Comparison of ENCODE assay signal across 11 cellular contexts in the genomic region with DNA sequence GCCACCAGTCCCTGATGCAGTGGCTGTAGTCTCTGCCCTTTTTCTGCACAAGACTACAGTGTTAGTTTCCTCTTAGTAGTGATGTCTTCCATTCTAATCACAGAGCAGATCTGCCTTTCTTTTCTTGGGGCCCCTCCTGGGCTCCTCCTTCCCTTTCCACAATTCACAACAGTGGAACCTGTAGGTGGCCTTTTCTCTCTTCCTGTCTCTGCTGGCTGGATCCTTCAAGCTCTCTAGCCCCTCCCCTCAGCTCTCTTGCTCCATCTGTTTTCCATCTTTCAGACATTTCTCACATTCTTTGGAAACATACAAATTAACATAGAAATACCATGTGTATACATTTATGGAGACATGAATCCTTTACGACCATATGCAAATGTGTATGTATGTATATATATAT. TPM values are rescaled to one million over a fixed set of nuclear protein-coding genes. Genes with fewer than 3 reads are reported as not detected.
DNase-seq lines count a peak whose midpoint lies in the region; ATAC-seq and TF ChIP-seq lines count a peak whose summit lies in the region.
"Had no signal": no experiment of that assay in that cellular context is flagged by ENCODE, and none has a peak within 500 bp of the region (broad histone marks: within the 10 kb centered on the region; RNA-seq: fewer than 3 reads in every experiment).

No MANE protein-coding gene starts in this region.

- peaks cover 0 to 12% (median 4%) of the 10 kb centered on the region in 5 donors for H3K36me3 Mint-ChIP-seq in naive thymus-derived CD4-positive, alpha-beta T cell

- H3K9me3 ChIP-seq in mammary epithelial cell (replicated peaks; ENCODE audit: insufficient read depth, low read length) (no peaks in the 10 kb centered on the region), suprapubic skin (no peaks in the 10 kb centered on the region)
- H3K9me3 ChIP-seq in naive thymus-derived CD4-positive, alpha-beta T cell (ENCODE audit: control insufficient read depth in 2 of 3, low read length in 3 of 3): no peaks in the 10 kb centered on the region

- no peaks in the 10 kb centered on the region for H3K27me3 ChIP-seq in mammary epithelial cell (ENCODE audit: insufficient read depth, low read length)
- no peaks in the 10 kb centered on the region for H3K27me3 ChIP-seq in suprapubic skin
- no peaks in the 10 kb centered on the region for H3K27me3 ChIP-seq in naive thymus-derived CD4-positive, alpha-beta T cell (ENCODE audit: control insufficient read depth in 2 of 2, insufficient read depth in 2 of 2, low read length in 2 of 2)

- peak overlapping the region; percentile 20 for H3K4me2 ChIP-seq in mammary epithelial cell (ENCODE audit: insufficient read depth, low read depth, low read length)

- TF ChIP-seq CTCF in mammary epithelial cell (conservative IDR thresholded peaks at IDR 0.05 in 1 of 2, IDR thresholded peaks at IDR 0.05 in 1 of 2; ENCODE audit: extremely low read depth in 1 of 2, insufficient read depth in 1 of 2, low read depth in 1 of 2, low read length in 2 of 2): no peak
- TF ChIP-seq CTCF in suprapubic skin (IDR thresholded peaks at IDR 0.05): no peak

- H4K20me1 ChIP-seq in mammary epithelial cell (ENCODE audit: insufficient read depth, low read length): no peaks in the 10 kb centered on the region

- no peaks in the 10 kb centered on the region for H3K79me2 ChIP-seq in mammary epithelial cell (ENCODE audit: insufficient read depth, low read length)

- no peak for TF ChIP-seq EP300 in suprapubic skin (IDR thresholded peaks at IDR 0.05)

- H3K4me1 Mint-ChIP-seq in naive thymus-derived CD4-positive, alpha-beta T cell: peaks cover 5 to 10% (median 7%) of the 10 kb centered on the region in 7 donors

- no peak for TF ChIP-seq POLR2A in suprapubic skin (IDR thresholded peaks at IDR 0.05)

- H3K4me3 Mint-ChIP-seq in naive thymus-derived CD4-positive, alpha-beta T cell: no peak overlapping the region
- H3K4me3 Mint-ChIP-seq: activated naive CD4-positive, alpha-beta T cell treated with anti-CD3 and anti-CD28 coated beads, Interleukin-2, amount 50 U/mL, for 24 hours had no signal

- H3K36me3 ChIP-seq in mammary epithelial cell (ENCODE audit: insufficient read depth, low read length) (no peaks in the 10 kb centered on the region), suprapubic skin (no peaks in the 10 kb centered on the region)
- no peaks in the 10 kb centered on the region for H3K36me3 ChIP-seq in naive thymus-derived CD4-positive, alpha-beta T cell (ENCODE audit: control insufficient read depth in 2 of 3, insufficient read depth in 3 of 3, low read length in 3 of 3)

- WGBS in mammary epithelial cell (ENCODE audit: low coverage, missing lambda C conversion rate): 100% methylated on average over 1 of the region's 1 CpG
- 64% methylated on average over 1 of the region's 1 CpG for WGBS in suprapubic skin

- in situ Hi-C loops in mammary epithelial cell (cut with MboI; ENCODE audit: low sequenced_read_pairs in 2 of 2): no loop called here

- no TSS peak for BruUV-seq in mammary epithelial cell (replicated peaks; lab: Mats Ljungman, UMichigan)

- intact Hi-C loops in mammary epithelial cell (cut with micrococcal nuclease): no loop called here
- intact Hi-C loops in naive thymus-derived CD4-positive, alpha-beta T cell (cut with micrococcal nuclease): no loop called here

- ATAC-seq in naive thymus-derived CD4-positive, alpha-beta T cell: no peak

- H3K9ac ChIP-seq in mammary epithelial cell (ENCODE audit: insufficient read depth, low read length): no peak overlapping the region

- peaks cover 0 to 2% (median 0%) of the 10 kb centered on the region in 11 donors for H3K9me3 Mint-ChIP-seq in naive thymus-derived CD4-positive, alpha-beta T cell
- H3K9me3 Mint-ChIP-seq: activated naive CD4-positive, alpha-beta T cell treated with anti-CD3 and anti-CD28 coated beads, Interleukin-2, amount 50 U/mL, for 24 hours had no signal

- POLR2A ChIA-PET in naive thymus-derived CD4-positive, alpha-beta T cell (lab: Charles Lee): no interaction called here

- no peak overlapping the region for H3K27ac Mint-ChIP-seq in naive thymus-derived CD4-positive, alpha-beta T cell
- H3K27ac Mint-ChIP-seq: activated naive CD4-positive, alpha-beta T cell treated with anti-CD3 and anti-CD28 coated beads, Interleukin-2, amount 50 U/mL, for 24 hours had no signal

- H3K27ac ChIP-seq in mammary epithelial cell (ENCODE audit: insufficient read depth, low read depth, low read length) (no peak overlapping the region), suprapubic skin (no peak overlapping the region)
- no peak overlapping the region for H3K27ac ChIP-seq in naive thymus-derived CD4-positive, alpha-beta T cell (ENCODE audit: low read depth, low read length)
- H3K27ac ChIP-seq: VCaP had no signal

- dilution Hi-C loops in mammary epithelial cell (cut with HindIII; ENCODE audit: low sequenced_read_pairs): no loop called here

- DNase-seq in NCI-H510A treated with DMSO at 0.1 percent for 48 hours (lab: John Stamatoyannopoulos, UW) (peak; percentile 20), NCI-H510A (lab: John Stamatoyannopoulos, UW) (no peak), mammary epithelial cell (no peak), iPS-NIHi11 (ENCODE audit: low spot score) (peak; percentile 24), suprapubic skin (ENCODE audit: low spot score in 2 of 2) (no peak), NCI-H2029 treated with DMSO at 0.1 percent for 48 hours (lab: John Stamatoyannopoulos, UW) (no peak), SKM-1 treated with dmso at 0.1 percent for 144 hours (lab: John Stamatoyannopoulos, UW; ENCODE audit: unreplicated experiment) (no peak)
- no peak for DNase-seq in naive thymus-derived CD4-positive, alpha-beta T cell
- DNase-seq: Kasumi-1 had no signal

- H3K27me3 Mint-ChIP-seq in naive thymus-derived CD4-positive, alpha-beta T cell: no peaks in the 10 kb centered on the region
- H3K27me3 Mint-ChIP-seq: activated naive CD4-positive, alpha-beta T cell treated with anti-CD3 and anti-CD28 coated beads, Interleukin-2, amount 50 U/mL, for 24 hours had no signal

- H3K4me3 ChIP-seq in mammary epithelial cell (replicated peaks in 1 of 3; ENCODE audit: insufficient read depth in 1 of 3, low read depth in 2 of 3, low read length in 3 of 3): no peak overlapping the region
- peak overlapping the region; percentile 38 for H3K4me3 ChIP-seq in suprapubic skin
- no peak overlapping the region for H3K4me3 ChIP-seq in naive thymus-derived CD4-positive, alpha-beta T cell (ENCODE audit: low read length)

- no peak overlapping the region for H2AFZ ChIP-seq in mammary epithelial cell (ENCODE audit: low read depth, low read length)

- CTCF ChIA-PET in mammary epithelial cell (lab: Charles Lee; ENCODE audit: low non-redundant PET): no interaction called here
- CTCF ChIA-PET in naive thymus-derived CD4-positive, alpha-beta T cell (lab: Charles Lee): no interaction called here

- H3K4me1 ChIP-seq in mammary epithelial cell (ENCODE audit: insufficient read depth, low read length): no peaks in the 10 kb centered on the region
- H3K4me1 ChIP-seq in suprapubic skin: no peaks in the 10 kb centered on the region
- no peaks in the 10 kb centered on the region for H3K4me1 ChIP-seq in naive thymus-derived CD4-positive, alpha-beta T cell (ENCODE audit: control insufficient read depth in 2 of 2, insufficient read depth in 2 of 2, low read length in 2 of 2)

RNA-seq across cellular contexts. Expression of a gene that starts 0.3 kb away (rescaled TPM):
- total RNA-seq in mammary epithelial cell (under 1 TPM; 0.33 to 0.40 TPM), suprapubic skin (1 to 10 TPM in 1 of 4 donors, under 1 TPM in 3; 0.21 to 1.4 (median 0.37) TPM)
- 0.10 TPM for polyA plus RNA-seq in mammary epithelial cell
- polyA minus RNA-seq in mammary epithelial cell: not detected
- total RNA-seq in naive thymus-derived CD4-positive, alpha-beta T cell: 1 to 10 TPM in 4 of 5 experiments, under 1 TPM in 1; 0.97 to 2.5 (median 1.2) TPM
- under 1 TPM in 1 of 2 donors, not detected in 1; 0.09 TPM for polyA plus RNA-seq in naive thymus-derived CD4-positive, alpha-beta T cell

RNA-seq across cellular contexts. Expression of a gene that starts 16.1 kb away (rescaled TPM):
- 1 to 10 TPM; 7.2 to 9.8 TPM for total RNA-seq in mammary epithelial cell
- 5.0 TPM for polyA plus RNA-seq in mammary epithelial cell
- polyA minus RNA-seq in mammary epithelial cell: not detected
- total RNA-seq in suprapubic skin: 10 to 100 TPM in 1 of 4 donors, 1 to 10 TPM in 3; 6.1 to 10.3 (median 8.3) TPM
- 10 to 100 TPM in 4 of 5 experiments, 1 to 10 TPM in 1; 9.0 to 19.7 (median 14.0) TPM for total RNA-seq in naive thymus-derived CD4-positive, alpha-beta T cell
- polyA plus RNA-seq in naive thymus-derived CD4-positive, alpha-beta T cell: 10 to 100 TPM; 19.7 to 24.0 TPM

Comparison
In these comparisons a context has a peak if more than half of its experiments do, and no peak if none do; other contexts are left out.
1. DNase-seq: peak in NCI-H510A treated with DMSO at 0.1 percent for 48 hours (single experiment) and iPS-NIHi11 (single experiment); none in NCI-H510A (single experiment), mammary epithelial cell (single experiment), suprapubic skin (0 of 2), NCI-H2029 treated with DMSO at 0.1 percent for 48 hours (single experiment), naive thymus-derived CD4-positive, alpha-beta T cell (0 of 9) and SKM-1 treated with dmso at 0.1 percent for 144 hours (single experiment).